ENCODE assay signal across 11 cellular contexts in the genomic region with DNA sequence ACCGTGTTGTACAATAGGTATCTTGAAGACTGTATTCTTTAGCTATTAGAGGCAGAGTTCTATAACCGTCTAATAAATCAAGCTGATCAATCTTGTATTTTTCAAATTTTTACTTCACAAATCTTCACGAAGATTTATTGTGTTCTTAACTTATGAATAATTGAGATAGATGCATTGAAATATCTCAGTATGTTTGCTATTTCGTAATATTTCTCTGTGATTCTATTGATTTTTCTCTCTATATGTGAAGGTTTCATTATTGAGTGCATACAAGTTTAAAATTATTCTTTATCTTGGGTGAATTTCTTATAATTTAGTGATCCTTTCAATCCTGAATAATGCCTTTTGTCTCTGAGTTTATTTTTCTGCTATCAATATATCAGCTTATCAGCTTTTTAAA. TPM values are rescaled to one million over a fixed set of nuclear protein-coding genes. Genes with fewer than 3 reads are reported as not detected.
"Had no signal": no experiment of that assay in that cellular context is flagged by ENCODE, and none has a peak within 500 bp of the region (broad histone marks: within the 10 kb centered on the region; RNA-seq: fewer than 3 reads in every experiment).

No MANE protein-coding gene starts in this region.

- H3K9ac ChIP-seq: GM23248 had no signal

- H3K36me3 ChIP-seq: HAP-1 had no signal

- ATAC-seq: GM23338, HCT116 had no signal

- FAIRE-seq: H1, H54 had no signal

- H3K27ac ChIP-seq: GM23248 had no signal

- H3K4me1 ChIP-seq: HAP-1 had no signal

- H3K4me3 ChIP-seq: GM23248, GM23338, HAP-1 had no signal

- H2AFZ ChIP-seq: GM23248, GM23338 had no signal

- DNase-seq: GM23248, GOT3, H7, H9, HCEC 1CT, HFFc6 had no signal

- H3K4me2 ChIP-seq: GM23338 had no signal

RNA-seq across cellular contexts. Expression of a gene that starts 19.8 kb away (rescaled TPM):
- total RNA-seq: HFFc6 had no signal
